In the genomic region with DNA sequence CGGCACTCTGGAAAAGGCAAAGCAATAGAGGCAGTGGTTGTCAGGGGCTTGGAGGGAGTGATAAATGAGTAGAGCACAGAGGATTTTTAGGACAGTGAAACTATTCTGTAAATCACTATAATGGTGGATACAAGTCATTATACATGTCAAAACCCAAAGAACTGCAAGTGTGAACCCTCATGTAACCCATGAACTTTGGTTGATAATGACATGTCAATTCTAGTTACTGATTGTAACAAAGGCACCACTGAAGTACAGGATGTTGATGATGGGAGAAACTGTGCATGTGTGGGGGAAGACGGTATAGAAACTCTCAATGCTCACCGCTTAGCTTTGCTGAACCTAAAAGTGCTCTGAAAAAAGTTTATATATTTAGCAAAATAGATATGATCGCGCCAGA, we compare ENCODE assay signal across 14 cellular contexts. TPM values are rescaled to one million over a fixed set of nuclear protein-coding genes. Genes with fewer than 3 reads are reported as not detected.
DNase-seq lines count a peak whose midpoint lies in the region; ATAC-seq and TF ChIP-seq lines count a peak whose summit lies in the region.
"Had no signal": no experiment of that assay in that cellular context is flagged by ENCODE, and none has a peak within 500 bp of the region (broad histone marks: within the 10 kb centered on the region; RNA-seq: fewer than 3 reads in every experiment).

No MANE protein-coding gene starts in this region.

- H3K4me1 Mint-ChIP-seq in activated CD4-positive, alpha-beta T cell treated with anti-CD3 and anti-CD28 coated beads, Interleukin-2, amount 10 ng/mL, durations not matched to agents 7 days and 5 days, result peaks cover 83% of the 10 kb centered on the region

- 51 to 76% (median 69%) methylated on average over 5 of the region's 5 CpGs for WGBS in spleen, 5 donors

- H3K36me3 ChIP-seq in OCI-LY3 (replicated peaks; ENCODE audit: low read depth, low read length) (peaks cover 9% of the 10 kb centered on the region), spleen (peaks cover 0 to 9% (median 0%) of the 10 kb centered on the region in 6 donors)
- H3K36me3 ChIP-seq: cardiac muscle cell had no signal

- no peaks in the 10 kb centered on the region for H4K20me1 ChIP-seq in OCI-LY3 (ENCODE audit: insufficient read depth, low read length)

- H3K36me3 Mint-ChIP-seq in activated CD4-positive, alpha-beta T cell treated with anti-CD3 and anti-CD28 coated beads, Interleukin-2, amount 10 ng/mL, durations not matched to agents 7 days and 5 days (ENCODE audit: low read depth), result peaks cover 70% of the 10 kb centered on the region

- intact Hi-C loops in spleen (cut with DNase I; ENCODE audit: low total_unique reads), result no loop called here
- intact Hi-C loops in head of caudate nucleus (cut with DNase I), result no loop called here

- H3K9me3 ChIP-seq in OCI-LY3 (ENCODE audit: insufficient read depth, low read length), result no peaks in the 10 kb centered on the region
- H3K9me3 ChIP-seq in spleen, result peaks cover 0 to 5% (median 0%) of the 10 kb centered on the region in 8 donors

- H3K4me1 ChIP-seq in OCI-LY3 (ENCODE audit: low read length) (peaks cover 55% of the 10 kb centered on the region), spleen (peaks cover 24 to 91% (median 55%) of the 10 kb centered on the region in 6 donors)

- no peak for TF ChIP-seq CTCF in OCI-LY3 (IDR thresholded peaks at IDR 0.05; ENCODE audit: low read depth, low read length)
- TF ChIP-seq CTCF in spleen (IDR thresholded peaks at IDR 0.05 in 8 of 11, conservative IDR thresholded peaks at IDR 0.05 in 3 of 11), result no peak

- POLR2A ChIA-PET in activated CD4-positive, alpha-beta T cell treated with anti-CD3 and anti-CD28 coated beads, Interleukin-2, amount 10 ng/mL, durations not matched to agents 7 days and 5 days (lab: Charles Lee), result no interaction called here

- H2AFZ ChIP-seq in OCI-LY3 (ENCODE audit: low read depth, low read length), result no peak overlapping the region

- H3K27ac ChIP-seq in OCI-LY3 (ENCODE audit: low read length) (no peak overlapping the region), spleen (peak overlapping the region in 7 of 8 donors; percentile 37 to 68 (median 60))
- H3K27ac ChIP-seq: cardiac muscle cell had no signal

- H3K4me3 Mint-ChIP-seq in activated CD4-positive, alpha-beta T cell treated with anti-CD3 and anti-CD28 coated beads, Interleukin-2, amount 10 ng/mL, durations not matched to agents 7 days and 5 days, result peak overlapping the region; percentile 26

- peak overlapping the region; percentile 86 for H3K27ac Mint-ChIP-seq in activated CD4-positive, alpha-beta T cell treated with anti-CD3 and anti-CD28 coated beads, Interleukin-2, amount 10 ng/mL, durations not matched to agents 7 days and 5 days
- H3K27ac Mint-ChIP-seq: progenitor cell of endocrine pancreas had no signal

- TF ChIP-seq POLR2A in spleen (IDR thresholded peaks at IDR 0.05), result no peak

- H3K9ac ChIP-seq in OCI-LY3 (ENCODE audit: low read length), result no peak overlapping the region

- no peaks in the 10 kb centered on the region for H3K27me3 ChIP-seq in OCI-LY3 (ENCODE audit: low read depth, low read length)
- no peaks in the 10 kb centered on the region for H3K27me3 ChIP-seq in spleen (replicated peaks in 1 of 7)
- H3K27me3 ChIP-seq: cardiac muscle cell had no signal

- H3K79me2 ChIP-seq in OCI-LY3 (ENCODE audit: low read length), result no peaks in the 10 kb centered on the region

- CTCF ChIA-PET in activated CD4-positive, alpha-beta T cell treated with anti-CD3 and anti-CD28 coated beads, Interleukin-2, amount 10 ng/mL, durations not matched to agents 7 days and 5 days (lab: Charles Lee), result no interaction called here

- peak; percentile 34 for DNase-seq in activated CD4-positive, alpha-beta T cell treated with anti-CD3 and anti-CD28 coated beads, Interleukin-2, amount 10 ng/mL, durations not matched to agents 7 days and 5 days
- DNase-seq in activated CD4-positive, alpha-beta T cell treated with anti-CD3 and anti-CD28 coated beads for 48 hours, result no peak
- DNase-seq in spleen, result no peak
- DNase-seq in NCI-H187 (lab: John Stamatoyannopoulos, UW), result no peak
- no peak for DNase-seq in head of caudate nucleus
- no peak for DNase-seq in amniotic stem cell (lab: John Stamatoyannopoulos, UW)
- DNase-seq: GDM1, left cardiac atrium had no signal

- no peaks in the 10 kb centered on the region for H3K27me3 Mint-ChIP-seq in activated CD4-positive, alpha-beta T cell treated with anti-CD3 and anti-CD28 coated beads, Interleukin-2, amount 10 ng/mL, durations not matched to agents 7 days and 5 days
- H3K27me3 Mint-ChIP-seq: progenitor cell of endocrine pancreas had no signal

- peak; percentile 42 for ATAC-seq in GM21786 (IDR thresholded peaks at IDR 0.05; ENCODE audit: unreplicated experiment)
- ATAC-seq: left cardiac atrium, Right ventricle myocardium inferior had no signal

- peak overlapping the region; percentile 48; the same call in 1 of the 2 replicates for H3K4me2 ChIP-seq in OCI-LY3 (ENCODE audit: low read length)

- peaks cover 14% of the 10 kb centered on the region for H3K9me3 Mint-ChIP-seq in activated CD4-positive, alpha-beta T cell treated with anti-CD3 and anti-CD28 coated beads, Interleukin-2, amount 10 ng/mL, durations not matched to agents 7 days and 5 days

- no peak overlapping the region for H3K4me3 ChIP-seq in OCI-LY3 (ENCODE audit: low read length)
- H3K4me3 ChIP-seq in spleen, result no peak overlapping the region
- H3K4me3 ChIP-seq: cardiac muscle cell had no signal

RNA-seq across cellular contexts. Expression of a gene that starts 36.0 kb away (rescaled TPM):
- total RNA-seq in activated CD4-positive, alpha-beta T cell treated with anti-CD3 and anti-CD28 coated beads, Interleukin-2, amount 10 ng/mL, durations not matched to agents 7 days and 5 days, result 10 to 100 TPM; 43.1 to 47.5 TPM
- total RNA-seq in spleen, result 10 to 100 TPM; 18.0 to 46.0 (median 27.1) TPM
- polyA plus RNA-seq in spleen, result 10 to 100 TPM; 12.8 to 30.0 (median 20.7) TPM
- total RNA-seq: cardiac muscle cell, H4, progenitor cell of endocrine pancreas had no signal
- polyA plus RNA-seq: cardiac muscle cell had no signal
